Comparison of ENCODE assay signal across 13 cellular contexts in genomic region chr11:125380756-125381445, GRCh38.
A peak's percentile ranks its signal among the peaks of the same experiment; 100 is the strongest.
DNase-seq lines count a peak whose midpoint lies in the region; ATAC-seq and TF ChIP-seq lines count a peak whose summit lies in the region.
"Had no signal": no experiment of that assay in that cellular context is flagged by ENCODE, and none has a peak within 500 bp of the region (broad histone marks: within the 10 kb centered on the region; RNA-seq: fewer than 3 reads in every experiment).

No MANE protein-coding gene starts in this region.

- H3K27me3 Mint-ChIP-seq in activated T-cell treated with anti-CD3 and anti-CD28 coated beads, Interleukin-2, amount 50 U/mL, for 4 hours (ENCODE audit: low read depth), result peaks cover 23% of the 10 kb centered on the region

- H3K4me1 ChIP-seq in Panc1 (ENCODE audit: control insufficient read depth, insufficient read depth, low read length) (no peaks in the 10 kb centered on the region), neuronal stem cell (ENCODE audit: control insufficient read depth in 2 of 2, insufficient read depth in 1 of 2, low read depth in 1 of 2, low read length in 2 of 2) (peaks cover 0 to 31% of the 10 kb centered on the region in 2 donors)

- no peaks in the 10 kb centered on the region for H3K9me3 Mint-ChIP-seq in activated T-cell treated with anti-CD3 and anti-CD28 coated beads, Interleukin-2, amount 50 U/mL, for 4 hours
- H3K9me3 Mint-ChIP-seq: CD4-positive, alpha-beta T cell had no signal

- no peaks in the 10 kb centered on the region for H3K36me3 Mint-ChIP-seq in activated T-cell treated with anti-CD3 and anti-CD28 coated beads, Interleukin-2, amount 50 U/mL, for 4 hours (ENCODE audit: insufficient read depth)

- peak overlapping the region; percentile 39 for H3K9ac ChIP-seq in neuronal stem cell (ENCODE audit: low read depth, low read length, poor library complexity)

- H3K18ac ChIP-seq in neuronal stem cell (ENCODE audit: low read length), result peak overlapping the region; percentile 35

- no peak overlapping the region for H3K4me3 Mint-ChIP-seq in activated T-cell treated with anti-CD3 and anti-CD28 coated beads, Interleukin-2, amount 50 U/mL, for 4 hours
- H3K4me3 Mint-ChIP-seq: B cell; CD4-positive, alpha-beta T cell had no signal

- H4K91ac ChIP-seq in neuronal stem cell (ENCODE audit: low read depth, low read length, poor library complexity), result no peak overlapping the region

- peak overlapping the region; percentile 66 for H3K14ac ChIP-seq in neuronal stem cell (ENCODE audit: low read length)

- no peak overlapping the region for H3K27ac ChIP-seq in Panc1 (ENCODE audit: low read length)
- H3K27ac ChIP-seq in cingulate gyrus (ENCODE audit: low read depth, low read length), result peak overlapping the region; percentile 47
- H3K27ac ChIP-seq in neuronal stem cell (replicated peaks; ENCODE audit: low read length), result no peak overlapping the region

- H3K4me2 ChIP-seq in neuronal stem cell (ENCODE audit: insufficient read depth, low read length, poor library complexity, severe bottlenecking), result no peak overlapping the region

- no peak overlapping the region for H2BK5ac ChIP-seq in neuronal stem cell (ENCODE audit: low read length)

- no peak overlapping the region for H3K4ac ChIP-seq in neuronal stem cell (ENCODE audit: low read length)

- H2BK120ac ChIP-seq in neuronal stem cell (ENCODE audit: low read depth, low read length), result no peak overlapping the region

- H2BK15ac ChIP-seq in neuronal stem cell (ENCODE audit: low read length), result no peak overlapping the region

- H3K23ac ChIP-seq in neuronal stem cell (ENCODE audit: low read depth, low read length, poor library complexity), result no peak overlapping the region

- peaks cover 2% of the 10 kb centered on the region for H3K79me1 ChIP-seq in neuronal stem cell (ENCODE audit: low read depth, low read length)

- no peak overlapping the region for H2BK12ac ChIP-seq in neuronal stem cell (ENCODE audit: low read length)

- no peak overlapping the region for H4K8ac ChIP-seq in neuronal stem cell (ENCODE audit: low read depth, low read length)

- H3K27me3 ChIP-seq in Panc1 (ENCODE audit: control insufficient read depth, insufficient read depth, low read length) (peaks cover 40% of the 10 kb centered on the region), neuronal stem cell (ENCODE audit: control insufficient read depth in 3 of 3, insufficient read depth in 3 of 3, low read depth in 1 of 3, low read length in 3 of 3) (no peaks in the 10 kb centered on the region)

- H2AK5ac ChIP-seq in neuronal stem cell (ENCODE audit: low read depth, low read length), result peak overlapping the region; percentile 72

- H3K36me3 ChIP-seq in Panc1 (ENCODE audit: control insufficient read depth, insufficient read depth, low read length), result no peaks in the 10 kb centered on the region
- H3K36me3 ChIP-seq in neuronal stem cell (replicated peaks in 1 of 2; ENCODE audit: control insufficient read depth in 2 of 2, insufficient read depth in 2 of 2, low read length in 2 of 2), result peaks cover 1 to 42% of the 10 kb centered on the region in 2 donors

- H3K4me3 ChIP-seq in Panc1 (ENCODE audit: low read depth in 2 of 2, low read length in 2 of 2) (no peak overlapping the region), neuronal stem cell (ENCODE audit: low read length in 2 of 2) (no peak overlapping the region)

- in situ Hi-C loops in Panc1 (cut with HindIII; ENCODE audit: low pct_unique_long_range_greater_than_20kb, low sequenced_read_pairs), result no loop called here

- intact Hi-C loops in Panc1 (cut with micrococcal nuclease; ENCODE audit: unreplicated experiment), result no loop called here

- POLR2A ChIA-PET in Panc1 (lab: Charles Lee), result no interaction called here

- no peak for TF ChIP-seq CTCF in Panc1 (IDR thresholded peaks at IDR 0.05)

- H2AFZ ChIP-seq in neuronal stem cell (ENCODE audit: low read length), result no peak overlapping the region

- H3K4me1 Mint-ChIP-seq in activated T-cell treated with anti-CD3 and anti-CD28 coated beads, Interleukin-2, amount 50 U/mL, for 4 hours (ENCODE audit: low read depth), result no peaks in the 10 kb centered on the region
- H3K4me1 Mint-ChIP-seq: B cell had no signal

- peak; percentile 25; the same call in 1 of the 2 replicates for ATAC-seq in Panc1
- ATAC-seq in GM18867 (IDR thresholded peaks at IDR 0.05; ENCODE audit: unreplicated experiment), result no peak
- ATAC-seq in HG03457 (IDR thresholded peaks at IDR 0.05; ENCODE audit: unreplicated experiment), result no peak
- ATAC-seq in activated T-cell treated with anti-CD3 and anti-CD28 coated beads, Interleukin-2, amount 50 U/mL, for 4 hours, result no peak
- ATAC-seq: HCT116 had no signal

- H3K9me3 ChIP-seq in Panc1 (ENCODE audit: control insufficient read depth, insufficient read depth, low read depth, low read length) (no peaks in the 10 kb centered on the region), neuronal stem cell (replicated peaks in 1 of 2; ENCODE audit: control insufficient read depth in 2 of 2, insufficient read depth in 1 of 2, low read depth in 1 of 2, low read length in 2 of 2) (no peaks in the 10 kb centered on the region)

- BruUV-seq in Panc1 (replicated peaks; lab: Mats Ljungman, UMichigan), result no TSS peak

- DNase-seq in Panc1 (ENCODE audit: low read depth, low spot score) (no peak), neuronal stem cell (ENCODE audit: low spot score) (no peak), DMS53 treated with DMSO at 0.1 percent for 48 hours (lab: John Stamatoyannopoulos, UW; ENCODE audit: unreplicated experiment) (no peak)
- no peak for DNase-seq in activated T-cell treated with anti-CD3 and anti-CD28 coated beads, Interleukin-2, amount 50 U/mL, for 4 hours
- DNase-seq: Calu3; CD4-positive, alpha-beta T cell; DMS 273 treated with DMSO at 0.1 percent for 48 hours; DMS79 had no signal

- CTCF ChIA-PET in Panc1 (lab: Charles Lee), result interaction anchor here (0.6 kb wide), 1 partner anchor 32 kb away, joined by 3 read pairs; no protein-coding TSS in a partner anchor

- no CpG with 5 or more reads among the region's 9 CpGs for WGBS in neuronal stem cell (ENCODE audit: extremely low coverage in 2 of 2, insufficient read length in 2 of 2, insufficient replicate concordance in 1 of 2), 2 donors
